13 cellular contexts compared by ENCODE assay signal in genomic region chr4:102789317-102789717, GRCh38. TPM values are rescaled to one million over a fixed set of nuclear protein-coding genes. Genes with fewer than 3 reads are reported as not detected.
DNase-seq lines count a peak whose midpoint lies in the region; ATAC-seq, FAIRE-seq and TF ChIP-seq lines count a peak whose summit lies in the region.
"Had no signal": no experiment of that assay in that cellular context is flagged by ENCODE, and none has a peak within 500 bp of the region (broad histone marks: within the 10 kb centered on the region; RNA-seq: fewer than 3 reads in every experiment).

No MANE protein-coding gene starts in this region.

- no peak overlapping the region; the same call in 1 of the 2 replicates for H3K18ac ChIP-seq in IMR-90 (ENCODE audit: low read depth, low read length)

- H3K4me3 Mint-ChIP-seq in astrocyte (ENCODE audit: unreplicated experiment): no peak overlapping the region

- H3K9ac ChIP-seq in IMR-90 (ENCODE audit: low read depth, low read length) (no peak overlapping the region), astrocyte (ENCODE audit: low read length) (no peak overlapping the region)
- H3K9ac ChIP-seq: parathyroid adenoma had no signal

- H4K5ac ChIP-seq in IMR-90 (ENCODE audit: low read depth, low read length): no peak overlapping the region; the same call in 1 of the 2 replicates

- no peak overlapping the region for H2AK9ac ChIP-seq in IMR-90 (replicated peaks; ENCODE audit: low read depth, low read length, poor library complexity)

- H3K4me2 ChIP-seq in IMR-90 (ENCODE audit: low read depth, low read length) (no peak overlapping the region), astrocyte (ENCODE audit: low read length) (no peak overlapping the region)

- no peak overlapping the region for H4K91ac ChIP-seq in IMR-90 (ENCODE audit: insufficient read depth, low read depth, low read length)

- peaks cover 4% of the 10 kb centered on the region for H3K9me3 Mint-ChIP-seq in astrocyte (ENCODE audit: unreplicated experiment)

- no peaks in the 10 kb centered on the region for H3K4me1 ChIP-seq in IMR-90 (ENCODE audit: control insufficient read depth, insufficient read depth, low read length)
- peaks cover 4% of the 10 kb centered on the region for H3K4me1 ChIP-seq in astrocyte (ENCODE audit: insufficient read depth, low read length)
- H3K4me1 ChIP-seq: parathyroid adenoma had no signal

- H3K27me3 ChIP-seq in IMR-90 (ENCODE audit: control insufficient read depth, insufficient read depth, low read length) (no peaks in the 10 kb centered on the region), astrocyte (ENCODE audit: insufficient read depth, low read length) (no peaks in the 10 kb centered on the region)

- H3K27ac ChIP-seq in IMR-90 (ENCODE audit: insufficient read depth, low read length): no peak overlapping the region; the same call in 1 of the 2 replicates
- no peak overlapping the region for H3K27ac ChIP-seq in astrocyte (ENCODE audit: low read depth, low read length)
- H3K27ac ChIP-seq: 22Rv1, parathyroid adenoma had no signal

- no TSS peak for BruUV-seq in IMR-90 (replicated peaks; lab: Mats Ljungman, UMichigan)

- H3K36me3 Mint-ChIP-seq in astrocyte (ENCODE audit: low read depth, unreplicated experiment): peaks cover 8% of the 10 kb centered on the region

- no peak overlapping the region for H2BK120ac ChIP-seq in IMR-90 (ENCODE audit: low read depth, low read length)

- H3K14ac ChIP-seq in IMR-90 (replicated peaks; ENCODE audit: low read depth, low read length): no peak overlapping the region

- H3K9me1 ChIP-seq in IMR-90 (ENCODE audit: insufficient read depth, low read length): peaks cover 3% of the 10 kb centered on the region; the same call in 1 of the 2 replicates

- no peak for TF ChIP-seq POLR2A in IMR-90 (IDR thresholded peaks at IDR 0.05; ENCODE audit: low read depth, low read length)

- ATAC-seq in IMR-90 (ENCODE audit: low read depth): peak; percentile 52

- no CpG with 5 or more reads among the region's 3 CpGs for WGBS in IMR-90 (ENCODE audit: extremely low coverage in 2 of 2, insufficient read length in 1 of 2), 2 experiments

- peaks cover 8% of the 10 kb centered on the region for H3K36me3 ChIP-seq in IMR-90 (ENCODE audit: control insufficient read depth, insufficient read depth, low read length)
- peaks cover 21% of the 10 kb centered on the region for H3K36me3 ChIP-seq in astrocyte (ENCODE audit: insufficient read depth, low read length)

- CTCF ChIA-PET in IMR-90 (lab: Yijun Ruan, JAX): no interaction called here

- no peak overlapping the region for H2BK15ac ChIP-seq in IMR-90 (ENCODE audit: low read depth, low read length)

- H2AFZ ChIP-seq in IMR-90 (replicated peaks; ENCODE audit: low read length, poor library complexity) (no peak overlapping the region), astrocyte (ENCODE audit: low read depth, low read length) (no peak overlapping the region)
- H2AFZ ChIP-seq: parathyroid adenoma had no signal

- peaks cover 5 to 22% of the 10 kb centered on the region in 2 experiments; a peak in 3 of 4 replicates for H3K79me1 ChIP-seq in IMR-90 (ENCODE audit: low read depth in 1 of 2, low read length in 2 of 2)

- H4K20me1 ChIP-seq in IMR-90 (ENCODE audit: insufficient read depth, low read length) (no peaks in the 10 kb centered on the region; the same call in 1 of the 2 replicates), astrocyte (ENCODE audit: insufficient read depth, low read length) (peaks cover 24% of the 10 kb centered on the region)

- H3K4me1 Mint-ChIP-seq in astrocyte (ENCODE audit: low read depth, unreplicated experiment): peaks cover 14% of the 10 kb centered on the region

- FAIRE-seq in astrocyte (lab: Jason Lieb, UNC): peak; percentile 34
- FAIRE-seq in RCC 7860 (lab: Jason Lieb, UNC): no peak

- TF ChIP-seq RAD21 in IMR-90 (IDR thresholded peaks at IDR 0.05; ENCODE audit: low read length): no peak

- no peaks in the 10 kb centered on the region for H3K27me3 Mint-ChIP-seq in astrocyte (ENCODE audit: low read depth, unreplicated experiment)

- H2BK20ac ChIP-seq in IMR-90 (ENCODE audit: low read depth, low read length): no peak overlapping the region

- in situ Hi-C loops in IMR-90 (cut with MboI; ENCODE audit: low sequenced_read_pairs): no loop called here

- POLR2A ChIA-PET in IMR-90 (lab: Charles Lee; ENCODE audit: unreplicated experiment): no interaction called here

- TF ChIP-seq CTCF in IMR-90 (conservative IDR thresholded peaks at IDR 0.05; ENCODE audit: low read depth, low read length) (no peak), astrocyte (IDR thresholded peaks at IDR 0.05; ENCODE audit: insufficient read depth, low read depth, low read length) (no peak)

- H3K9me3 ChIP-seq in IMR-90 (ENCODE audit: control insufficient read depth, insufficient read depth, low read length) (no peaks in the 10 kb centered on the region; the same call in 1 of the 2 replicates), astrocyte (ENCODE audit: insufficient read depth, low read depth, low read length) (no peaks in the 10 kb centered on the region)

- H2BK5ac ChIP-seq in IMR-90 (ENCODE audit: low read depth, low read length, poor library complexity, severe bottlenecking): peak overlapping the region; percentile 65

- DNase-seq in DMS 273 (lab: John Stamatoyannopoulos, UW; ENCODE audit: unreplicated experiment) (peak; percentile 30), DMS 273 treated with DMSO at 0.1 percent for 48 hours (lab: John Stamatoyannopoulos, UW) (no peak), IMR-90 (peak; percentile 83), astrocyte (ENCODE audit: low read depth) (peak; percentile 63), kidney tubule cell (ENCODE audit: low spot score) (peak; percentile 35), NCI-H2081 treated with DMSO at 0.1 percent for 48 hours (lab: John Stamatoyannopoulos, UW) (no peak), RCC 7860 (ENCODE audit: low spot score) (no peak), AG20443 (ENCODE audit: low spot score) (no peak)
- DNase-seq: left cardiac atrium, NCI-H1417, Right ventricle myocardium superior had no signal

- no peak overlapping the region for H3K4me3 ChIP-seq in IMR-90 (ENCODE audit: insufficient read depth, low read depth, low read length)
- H3K4me3 ChIP-seq in astrocyte (ENCODE audit: insufficient read depth, low read depth, low read length): no peak overlapping the region

- H3K56ac ChIP-seq in IMR-90 (ENCODE audit: extremely low read depth, insufficient read depth, low read length): no peak overlapping the region

- intact Hi-C loops in IMR-90 (cut with micrococcal nuclease): no loop called here

- H3K4ac ChIP-seq in IMR-90 (ENCODE audit: low read depth, low read length): no peak overlapping the region

- dilution Hi-C loops in IMR-90 (cut with HindIII; ENCODE audit: low sequenced_read_pairs, unreplicated experiment): no loop called here

- H3K27ac Mint-ChIP-seq in astrocyte (ENCODE audit: unreplicated experiment): peak overlapping the region; percentile 27

- no peak overlapping the region for H3K23ac ChIP-seq in IMR-90 (ENCODE audit: low read depth, low read length)

- H3K79me2 ChIP-seq in astrocyte (ENCODE audit: insufficient read depth, low read length): no peaks in the 10 kb centered on the region
- H3K79me2 ChIP-seq: parathyroid adenoma had no signal

- H4K8ac ChIP-seq in IMR-90 (ENCODE audit: low read depth in 2 of 2, low read length in 2 of 2): no peak overlapping the region

- H2AK5ac ChIP-seq in IMR-90 (ENCODE audit: low read depth, low read length): no peak overlapping the region

TF ChIP-seq in IMR-90, 13 proteins besides CTCF, POLR2A, EP300 and RAD21:
- TF ChIP-seq ELK1 (IDR thresholded peaks at IDR 0.05; ENCODE audit: borderline replicate concordance, low read depth, low read length) (no peak), RFX5 (IDR thresholded peaks at IDR 0.05; ENCODE audit: low read depth, low read length) (no peak), FOS (IDR thresholded peaks at IDR 0.05; ENCODE audit: low read depth, low read length) (no peak), CHD1 (IDR thresholded peaks at IDR 0.05; ENCODE audit: low read depth, low read length) (no peak), CEBPB (IDR thresholded peaks at IDR 0.05; ENCODE audit: low read depth, low read length) (no peak), RCOR1 (IDR thresholded peaks at IDR 0.05; ENCODE audit: insufficient replicate concordance, low read length) (no peak), MAFK (IDR thresholded peaks at IDR 0.05; ENCODE audit: low read depth, low read length) (peak; percentile 99), NFE2L2 (IDR thresholded peaks at IDR 0.05; ENCODE audit: low read depth, low read length) (peak; percentile 99), MXI1 (IDR thresholded peaks at IDR 0.05; ENCODE audit: borderline replicate concordance, low read depth, low read length) (no peak), SMC3 (IDR thresholded peaks at IDR 0.05; ENCODE audit: low read depth, low read length) (no peak), USF2 (IDR thresholded peaks at IDR 0.05; ENCODE audit: low read depth, low read length) (no peak), MAZ (IDR thresholded peaks at IDR 0.05; ENCODE audit: borderline replicate concordance, low read depth, low read length) (no peak)

RNA-seq across cellular contexts. Expression of gene MANBA, which starts 28.5 kb away (rescaled TPM):
- total RNA-seq in IMR-90 (2012; rRNA removed): 17.2 and 18.3 TPM in 2 replicates
- polyA plus RNA-seq in IMR-90 (2012; rRNA removed): 10.4 and 11.5 TPM in 2 replicates
- 11.9 and 12.5 TPM in 2 replicates for polyA plus RNA-seq in IMR-90 (2012; cell fraction: cytosol; rRNA removed)
- polyA plus RNA-seq in IMR-90 (2012; cell fraction: nucleus; rRNA removed; ENCODE audit: low replicate concordance): 6.9 and 28.1 TPM in 2 replicates
- total RNA-seq in astrocyte: 37.6 and 38.3 TPM in 2 replicates

RNA-seq across cellular contexts. Expression of gene UBE2D3, which starts 38.0 kb away (rescaled TPM):
- total RNA-seq in IMR-90 (2012; rRNA removed) (387 and 407 TPM in 2 replicates), astrocyte (300 and 340 TPM in 2 replicates)
- 233 and 259 TPM in 2 replicates for polyA plus RNA-seq in IMR-90 (2012; rRNA removed)
- 127 and 219 TPM in 2 replicates for polyA plus RNA-seq in IMR-90 (2012; cell fraction: cytosol; rRNA removed)
- 170 and 331 TPM in 2 replicates for polyA plus RNA-seq in IMR-90 (2012; cell fraction: nucleus; rRNA removed; ENCODE audit: low replicate concordance)

Comparison
In these comparisons a context has a peak if more than half of its experiments do, and no peak if none do; other contexts are left out.
1. DNase-seq: peak in DMS 273 (single experiment), IMR-90 (single experiment), astrocyte (single experiment) and kidney tubule cell (single experiment); none in DMS 273 treated with DMSO at 0.1 percent for 48 hours (single experiment), NCI-H2081 treated with DMSO at 0.1 percent for 48 hours (single experiment), RCC 7860 (single experiment) and AG20443 (single experiment).